1 cellular context compared by ENCODE assay signal in the genomic region with DNA sequence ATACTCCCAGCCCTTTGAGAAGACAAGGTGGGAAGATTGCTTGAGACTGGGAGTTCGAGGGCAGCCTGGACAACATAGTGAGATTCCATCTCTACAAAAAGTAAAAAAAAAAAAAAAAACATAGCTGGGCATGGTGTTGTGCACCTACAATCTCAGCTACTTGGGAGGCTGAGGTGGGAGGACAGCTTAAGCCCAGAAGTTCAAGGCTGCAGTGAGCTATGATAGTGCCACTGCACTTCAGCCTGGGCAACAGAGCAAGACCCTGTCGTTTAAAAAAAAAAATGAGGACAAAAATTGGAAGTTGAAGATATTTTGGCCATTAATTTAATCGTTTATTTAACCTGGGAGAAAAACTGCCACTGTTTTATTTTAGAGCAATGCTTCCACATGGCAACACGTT.
TF ChIP-seq lines count a peak whose summit lies in the region.

No MANE protein-coding gene starts in this region.

TF ChIP-seq in IMR-90, 13 proteins besides CTCF, POLR2A, EP300 and RAD21 (continued from another document):
- TF ChIP-seq, protein P1, sequence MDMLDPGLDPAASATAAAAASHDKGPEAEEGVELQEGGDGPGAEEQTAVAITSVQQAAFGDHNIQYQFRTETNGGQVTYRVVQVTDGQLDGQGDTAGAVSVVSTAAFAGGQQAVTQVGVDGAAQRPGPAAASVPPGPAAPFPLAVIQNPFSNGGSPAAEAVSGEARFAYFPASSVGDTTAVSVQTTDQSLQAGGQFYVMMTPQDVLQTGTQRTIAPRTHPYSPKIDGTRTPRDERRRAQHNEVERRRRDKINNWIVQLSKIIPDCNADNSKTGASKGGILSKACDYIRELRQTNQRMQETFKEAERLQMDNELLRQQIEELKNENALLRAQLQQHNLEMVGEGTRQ (IDR thresholded peaks at IDR 0.05; ENCODE audit: low read depth, low read length) = no peak
- TF ChIP-seq CEBPB (IDR thresholded peaks at IDR 0.05; ENCODE audit: low read depth, low read length) (no peak), BHLHE40 (IDR thresholded peaks at IDR 0.05; ENCODE audit: low read depth, low read length) (no peak), RFX5 (IDR thresholded peaks at IDR 0.05; ENCODE audit: low read depth, low read length) (no peak), MAZ (IDR thresholded peaks at IDR 0.05; ENCODE audit: borderline replicate concordance, low read depth, low read length) (no peak)
